20 cellular contexts compared by ENCODE assay signal in the genomic region with DNA sequence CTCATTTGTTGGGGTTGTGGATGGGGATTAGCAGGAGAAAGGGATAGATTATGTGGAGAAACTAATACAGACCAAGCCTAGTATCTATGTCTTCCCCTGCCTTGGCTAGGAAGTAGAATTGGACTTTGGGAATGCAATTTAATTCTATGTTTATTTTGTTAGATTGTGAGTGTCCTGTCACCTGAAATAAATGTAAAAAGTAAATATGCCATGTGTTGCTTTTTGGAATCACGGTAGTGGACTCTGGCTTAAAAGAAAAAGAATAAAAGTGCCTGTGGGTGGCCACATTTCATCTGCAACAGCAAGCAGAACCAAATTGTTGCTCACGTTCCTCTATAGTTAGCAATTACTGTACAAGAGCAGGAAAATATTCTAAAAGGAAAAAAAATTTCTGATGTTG. TPM values are rescaled to one million over a fixed set of nuclear protein-coding genes. Genes with fewer than 3 reads are reported as not detected.
A peak's percentile ranks its signal among the peaks of the same experiment; 100 is the strongest.
DNase-seq lines count a peak whose midpoint lies in the region; ATAC-seq, FAIRE-seq and TF ChIP-seq lines count a peak whose summit lies in the region.
"Had no signal": no experiment of that assay in that cellular context is flagged by ENCODE, and none has a peak within 500 bp of the region (broad histone marks: within the 10 kb centered on the region; RNA-seq: fewer than 3 reads in every experiment).

No MANE protein-coding gene starts in this region.

- H3K4me2 ChIP-seq in HepG2 (ENCODE audit: low read depth, low read length) = peak overlapping the region; percentile 95
- peak overlapping the region; percentile 76 for H3K4me2 ChIP-seq in hepatocyte

- no peaks in the 10 kb centered on the region for H3K27me3 Mint-ChIP-seq in endodermal cell (ENCODE audit: insufficient read depth)
- H3K27me3 Mint-ChIP-seq: stimulated activated naive B cell treated with anti-CD40 and anti-IgM and Interleukin-4, amounts not matched to agents 10 μg/mL and 1 μg/mL and 100 μg/mL, for 72 hours had no signal

- H3K4me1 ChIP-seq in HepG2 (ENCODE audit: insufficient read depth, low read length) = peaks cover 57% of the 10 kb centered on the region
- peaks cover 0 to 6% (median 0%) of the 10 kb centered on the region in 4 donors for H3K4me1 ChIP-seq in right lobe of liver
- peaks cover 31% of the 10 kb centered on the region for H3K4me1 ChIP-seq in hepatocyte (ENCODE audit: insufficient read depth)
- peaks cover 16% of the 10 kb centered on the region for H3K4me1 ChIP-seq in endodermal cell (ENCODE audit: control insufficient read depth, insufficient read depth, low read length)

- TF ChIP-seq CTCF in HepG2 (CRISPR knock-in tag; IDR thresholded peaks at IDR 0.05) (no peak), right lobe of liver (IDR thresholded peaks at IDR 0.05) (no peak), hepatocyte (IDR thresholded peaks at IDR 0.05; ENCODE audit: poor library complexity) (no peak), endodermal cell (conservative IDR thresholded peaks at IDR 0.05) (no peak)

- TF ChIP-seq POLR2A in HepG2 (IDR thresholded peaks at IDR 0.05; ENCODE audit: insufficient read depth in 1 of 2, low read depth in 2 of 2, low read length in 2 of 2) (no peak), right lobe of liver (IDR thresholded peaks at IDR 0.05) (no peak)

- BruUV-seq in HepG2 (replicated peaks; lab: Mats Ljungman, UMichigan) = no TSS peak

- H3K27ac ChIP-seq in HepG2 (ENCODE audit: extremely low read length, insufficient read depth, low read length) = peak overlapping the region; percentile 81
- H3K27ac ChIP-seq in right lobe of liver = no peak overlapping the region
- no peak overlapping the region for H3K27ac ChIP-seq in SK-N-MC
- H3K27ac ChIP-seq in hepatocyte = peak overlapping the region; percentile 13
- no peak overlapping the region for H3K27ac ChIP-seq in endodermal cell (ENCODE audit: low read depth, low read length)
- H3K27ac ChIP-seq: coronary artery, heart right ventricle, ovary had no signal

- peaks cover 51% of the 10 kb centered on the region for H3K36me3 Mint-ChIP-seq in endodermal cell (ENCODE audit: low read depth)
- H3K36me3 Mint-ChIP-seq: stimulated activated naive B cell treated with anti-CD40 and anti-IgM and Interleukin-4, amounts not matched to agents 10 μg/mL and 1 μg/mL and 100 μg/mL, for 72 hours had no signal

- H3K36me3 ChIP-seq in HepG2 (replicated peaks in 1 of 2; ENCODE audit: control insufficient read depth in 1 of 2, insufficient read depth in 2 of 2, low read length in 2 of 2) (peaks cover 4 to 12% of the 10 kb centered on the region in 2 experiments), right lobe of liver (no peaks in the 10 kb centered on the region), SK-N-MC (ENCODE audit: insufficient read depth, low read length) (peaks cover 7% of the 10 kb centered on the region; the same call in 1 of the 2 replicates), hepatocyte (replicated peaks; ENCODE audit: insufficient read depth, low read depth) (no peaks in the 10 kb centered on the region), endodermal cell (ENCODE audit: control insufficient read depth, insufficient read depth, low read length) (peaks cover 55% of the 10 kb centered on the region)
- H3K36me3 ChIP-seq: ovary had no signal

- peaks cover 30% of the 10 kb centered on the region for H3K79me2 ChIP-seq in HepG2 (ENCODE audit: insufficient read depth, low read length)
- H3K79me2 ChIP-seq in hepatocyte = peaks cover 41% of the 10 kb centered on the region

- peak; percentile 63 for DNase-seq in HepG2 (ENCODE audit: low spot score)
- DNase-seq in right lobe of liver = no peak
- DNase-seq in SK-N-MC (ENCODE audit: low read depth, low spot score) = no peak
- DNase-seq in hepatocyte (ENCODE audit: low spot score) = no peak
- no peak for DNase-seq in stimulated activated CD8-positive, alpha-beta memory T cell treated with anti-CD3 and anti-CD28 coated beads, Interleukin-4, amount 100 ng/mL, for 48 hours
- DNase-seq in endodermal cell = no peak
- DNase-seq in NCI-H1105 treated with DMSO at 0.1 percent for 48 hours (lab: John Stamatoyannopoulos, UW) = no peak
- DNase-seq: activated CD4-positive, alpha-beta T cell treated with anti-CD3 and anti-CD28 coated beads, Interleukin-2, amount 50 U/mL, for 4 hours; activated effector memory CD4-positive, alpha-beta T cell treated with Interleukin-2 at 50 U/mL for 16 hours; aorta; DMS153; heart right ventricle; NCI-H1105; NCI-H2227 treated with DMSO at 0.1 percent for 48 hours; ovary; small intestine; stimulated activated naive B cell treated with anti-CD40 and anti-IgM and Interleukin-4, amounts not matched to agents 10 μg/mL and 1 μg/mL and 100 μg/mL, for 72 hours; T1000 had no signal

- intact Hi-C loops in HepG2 (cut with micrococcal nuclease; ENCODE audit: unreplicated experiment) = loop anchor here (10.0 kb wide), 1 partner anchor 92 kb away; no protein-coding TSS in a partner anchor
- intact Hi-C loops in right lobe of liver (cut with DNase I) = no loop called here

- TF ChIP-seq EP300 in HepG2 (IDR thresholded peaks at IDR 0.05; ENCODE audit: low read depth in 2 of 2, low read length in 2 of 2) (peak in 1 of 2 experiments; percentile 51; a peak in 1 of 4 replicates), HepG2 (CRISPR knock-in tag; IDR thresholded peaks at IDR 0.05; ENCODE audit: borderline replicate concordance) (no peak)

- H3K4me3 ChIP-seq in HepG2 (replicated peaks in 1 of 3; ENCODE audit: insufficient read depth in 1 of 3, low read depth in 2 of 3, low read length in 3 of 3) (peak overlapping the region in 2 of 3 experiments; percentile 39 to 76; a peak in 3 of 6 replicates), right lobe of liver (no peak overlapping the region), SK-N-MC (peak overlapping the region; percentile 80), hepatocyte (no peak overlapping the region), endodermal cell (ENCODE audit: low read length) (no peak overlapping the region)
- H3K4me3 ChIP-seq: coronary artery, ovary had no signal

- H3K9ac ChIP-seq in HepG2 (ENCODE audit: insufficient read depth, low read depth, low read length) = 0 out of 2 replicates have a peak overlapping the region, but pooled peaks have one; percentile 13
- peak overlapping the region; percentile 32 for H3K9ac ChIP-seq in SK-N-MC (ENCODE audit: insufficient read length)
- H3K9ac ChIP-seq in endodermal cell (ENCODE audit: extremely low read depth, low read length, poor library complexity, severe bottlenecking) = no peak overlapping the region

- in situ Hi-C loops in HepG2 (cut with HindIII; ENCODE audit: extremely low pct_ligation_motif_present, low pct_unique_long_range_greater_than_20kb) = loop anchor here (5.0 kb wide), 1 partner anchor 40 kb away; a partner anchor contains a TSS

- 16% methylated on average over 2 of the region's 2 CpGs for WGBS in HepG2 (ENCODE audit: low lambda C conversion rate)
- 88% methylated on average over 2 of the region's 2 CpGs for WGBS in right lobe of liver (ENCODE audit: insufficient coverage, low coverage, low lambda C conversion rate, missing lambda C conversion rate)
- WGBS in hepatocyte (ENCODE audit: low lambda C conversion rate, missing lambda C conversion rate) = 44% methylated on average over 2 of the region's 2 CpGs
- 90 to 94% methylated on average over 1 to 2 of the region's 2 CpGs for WGBS in endodermal cell (ENCODE audit: insufficient coverage in 1 of 2, insufficient read length in 1 of 2), 2 experiments

- H3K9me2 ChIP-seq in hepatocyte (replicated peaks; ENCODE audit: insufficient read depth) = no peaks in the 10 kb centered on the region

- H4K20me1 ChIP-seq in HepG2 (ENCODE audit: insufficient read depth, low read length) = no peaks in the 10 kb centered on the region
- H4K20me1 ChIP-seq in hepatocyte (ENCODE audit: insufficient read depth, poor library complexity, severe bottlenecking) = no peaks in the 10 kb centered on the region

- no peak overlapping the region for H3K27ac Mint-ChIP-seq in endodermal cell
- H3K27ac Mint-ChIP-seq: stimulated activated naive B cell treated with anti-CD40 and anti-IgM and Interleukin-4, amounts not matched to agents 10 μg/mL and 1 μg/mL and 100 μg/mL, for 72 hours had no signal

- POLR2A ChIA-PET in HepG2 (lab: Yijun Ruan, JAX) = interaction anchor here (0.6 to 4.5 kb wide), 3 partner anchors 42 to 504 kb away, joined by 3 to 93 read pairs (median 4); a partner anchor contains a TSS

- no peak for FAIRE-seq in HepG2 (lab: Jason Lieb, UNC)
- FAIRE-seq: small intestine had no signal

- no peaks in the 10 kb centered on the region for H3K9me3 ChIP-seq in HepG2 (ENCODE audit: low read length)
- no peaks in the 10 kb centered on the region for H3K9me3 ChIP-seq in right lobe of liver
- no peaks in the 10 kb centered on the region for H3K9me3 ChIP-seq in SK-N-MC (ENCODE audit: low read depth, low read length)
- H3K9me3 ChIP-seq in hepatocyte (ENCODE audit: low read depth) = no peaks in the 10 kb centered on the region
- no peaks in the 10 kb centered on the region for H3K9me3 ChIP-seq in endodermal cell (ENCODE audit: control insufficient read depth, low read length)
- H3K9me3 ChIP-seq: heart right ventricle, ovary had no signal

- H3K27me3 ChIP-seq in HepG2 (ENCODE audit: control insufficient read depth in 1 of 2, insufficient read depth in 2 of 2, low read length in 2 of 2) = no peaks in the 10 kb centered on the region
- H3K27me3 ChIP-seq in right lobe of liver = no peaks in the 10 kb centered on the region
- no peaks in the 10 kb centered on the region for H3K27me3 ChIP-seq in hepatocyte
- no peaks in the 10 kb centered on the region for H3K27me3 ChIP-seq in endodermal cell (ENCODE audit: control insufficient read depth, insufficient read depth, low read length, poor library complexity, severe bottlenecking)
- H3K27me3 ChIP-seq: heart right ventricle, ovary had no signal

- CTCF ChIA-PET in HepG2 (lab: Yijun Ruan, JAX; ENCODE audit: low intra/inter-chr PET ratio, low total read pairs) = no interaction called here

- H2AFZ ChIP-seq in HepG2 (ENCODE audit: low read length) = no peak overlapping the region
- H2AFZ ChIP-seq in hepatocyte = no peak overlapping the region

- ATAC-seq in HepG2 (no peak), right lobe of liver (no peak), HG02840 (IDR thresholded peaks at IDR 0.05; ENCODE audit: low FRiP score, unreplicated experiment) (no peak)
- ATAC-seq: heart right ventricle; stimulated activated naive B cell treated with anti-CD40 and anti-IgM and Interleukin-4, amounts not matched to agents 10 μg/mL and 1 μg/mL and 100 μg/mL, for 72 hours had no signal

- H3K4me1 Mint-ChIP-seq in endodermal cell = peaks cover 44% of the 10 kb centered on the region

- H3K4me3 Mint-ChIP-seq in endodermal cell = no peak overlapping the region
- H3K4me3 Mint-ChIP-seq: stimulated activated naive B cell treated with anti-CD40 and anti-IgM and Interleukin-4, amounts not matched to agents 10 μg/mL and 1 μg/mL and 100 μg/mL, for 72 hours had no signal

- no peak for TF ChIP-seq RAD21 in HepG2 (CRISPR knock-in tag; IDR thresholded peaks at IDR 0.05)

- no peaks in the 10 kb centered on the region for H3K9me3 Mint-ChIP-seq in endodermal cell
- H3K9me3 Mint-ChIP-seq: stimulated activated naive B cell treated with anti-CD40 and anti-IgM and Interleukin-4, amounts not matched to agents 10 μg/mL and 1 μg/mL and 100 μg/mL, for 72 hours had no signal

RNA-seq across cellular contexts. Expression of a gene that starts 42.3 kb away (rescaled TPM):
- 7.3 and 10.6 TPM in 2 replicates for total RNA-seq in HepG2 (2016; rRNA removed; fragmentation: Illumina TruSeq; extraction: Trizol)
- total RNA-seq in HepG2 (2016; cell fraction: cytosol; rRNA removed; fragmentation: Illumina TruSeq; extraction: Trizol; ENCODE audit: low read depth) = 3.8 and 4.4 TPM in 2 replicates
- 7.1 and 9.6 TPM in 2 replicates for total RNA-seq in HepG2 (2016; cell fraction: insoluble cytoplasmic fraction; rRNA removed; fragmentation: Illumina TruSeq; extraction: Trizol)
- total RNA-seq in HepG2 (2016; cell fraction: membrane; rRNA removed; fragmentation: Illumina TruSeq; extraction: Trizol) = 8.1 and 9.5 TPM in 2 replicates
- total RNA-seq in HepG2 (2016; cell fraction: nucleus; rRNA removed; fragmentation: Illumina TruSeq; extraction: Trizol) = 9.9 and 12.1 TPM in 2 replicates
- polyA plus RNA-seq in HepG2 (2011; rRNA removed) = 4.7 and 6.9 TPM in 2 replicates
- 2.9 and 3.5 TPM in 2 replicates for polyA plus RNA-seq in HepG2 (2011; cell fraction: cytosol; rRNA removed)
- 4.1 and 4.6 TPM in 2 replicates for polyA plus RNA-seq in HepG2 (2011; cell fraction: nucleus; rRNA removed)
- 4.5 and 7.0 TPM in 2 replicates for polyA plus RNA-seq in HepG2 (2012)
- polyA plus RNA-seq in HepG2 (2016; cell fraction: cytosol; fragmentation: Illumina TruSeq; extraction: Trizol; ENCODE audit: low read depth) = 0.29 and 0.33 TPM in 2 replicates
- 6.2 and 6.4 TPM in 2 replicates for polyA plus RNA-seq in HepG2 (2016; cell fraction: insoluble cytoplasmic fraction; fragmentation: Illumina TruSeq; extraction: Trizol; ENCODE audit: low read depth)
- polyA plus RNA-seq in HepG2 (2016; cell fraction: membrane; fragmentation: Illumina TruSeq; extraction: Trizol; ENCODE audit: low read depth) = 1.1 and 1.2 TPM in 2 replicates
- polyA plus RNA-seq in HepG2 (2016; cell fraction: nucleus; fragmentation: Illumina TruSeq; extraction: Trizol; ENCODE audit: insufficient read depth, low read depth) = 5.5 and 5.9 TPM in 2 replicates
- 0.07 and 21.8 TPM in 2 replicates for polyA minus RNA-seq in HepG2 (2011; rRNA and poly(A)+ RNA removed; ENCODE audit: low replicate concordance)
- polyA minus RNA-seq in HepG2 (2011; cell fraction: cytosol; rRNA and poly(A)+ RNA removed) = 18.3 and 21.8 TPM in 2 replicates
- polyA minus RNA-seq in HepG2 (2011; cell fraction: nucleus; rRNA and poly(A)+ RNA removed) = 44.1 and 46.4 TPM in 2 replicates
- under 1 TPM; 0.62 to 0.86 (median 0.67) TPM for total RNA-seq in right lobe of liver
- 10.4 and 13.6 TPM in 2 replicates for total RNA-seq in hepatocyte
- polyA plus RNA-seq in hepatocyte = 2.4 and 3.2 TPM in 2 replicates
- total RNA-seq in endodermal cell = 10 to 100 TPM; 50.8 to 60.5 TPM
- polyA plus RNA-seq in endodermal cell (2013, experiment 1 of 2) = 33.6 TPM
- 34.4 TPM for polyA plus RNA-seq in endodermal cell (2013, experiment 2 of 2)

Comparison
In these comparisons a context has a peak if more than half of its experiments do, and no peak if none do; other contexts are left out.
1. H3K27ac ChIP-seq: peak in HepG2 (single experiment) and hepatocyte (single experiment); none in right lobe of liver (0 of 3), SK-N-MC (single experiment) and endodermal cell (single experiment).
2. H3K4me3 ChIP-seq: peak in HepG2 (2 of 3) and SK-N-MC (single experiment); none in right lobe of liver (0 of 3), hepatocyte (single experiment) and endodermal cell (single experiment).